ENCODE assay signal across 19 cellular contexts in the genomic region with DNA sequence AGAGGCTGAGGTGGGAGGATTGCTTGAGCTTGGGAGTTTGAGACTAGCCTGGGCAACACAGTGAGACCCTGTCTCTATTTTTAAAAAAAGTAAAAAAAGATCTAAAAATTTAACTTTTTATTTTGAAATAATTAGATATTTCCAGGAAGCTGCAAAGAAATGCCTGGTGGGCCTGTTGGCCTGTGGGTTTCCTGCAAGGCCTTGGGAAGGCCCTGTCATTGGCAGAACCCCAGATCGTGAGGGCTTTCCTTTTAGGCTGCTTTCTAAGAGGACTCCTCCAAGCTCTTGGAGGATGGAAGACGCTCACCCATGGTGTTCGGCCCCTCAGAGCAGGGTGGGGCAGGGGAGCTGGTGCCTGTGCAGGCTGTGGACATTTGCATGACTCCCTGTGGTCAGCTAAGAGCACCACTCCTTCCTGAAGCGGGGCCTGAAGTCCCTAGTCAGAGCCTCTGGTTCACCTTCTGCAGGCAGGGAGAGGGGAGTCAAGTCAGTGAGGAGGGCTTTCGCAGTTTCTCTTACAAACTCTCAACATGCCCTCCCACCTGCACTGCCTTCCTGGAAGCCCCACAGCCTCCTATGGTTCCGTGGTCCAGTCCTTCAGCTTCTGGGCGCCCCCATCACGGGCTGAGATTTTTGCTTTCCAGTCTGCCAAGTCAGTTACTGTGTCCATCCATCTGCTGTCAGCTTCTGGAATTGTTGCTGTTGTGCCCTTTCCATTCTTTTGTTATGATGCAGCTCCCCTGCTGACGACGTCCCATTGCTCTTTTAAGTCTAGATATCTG. TPM values are rescaled to one million over a fixed set of nuclear protein-coding genes. Genes with fewer than 3 reads are reported as not detected.
DNase-seq lines count a peak whose midpoint lies in the region; ATAC-seq and TF ChIP-seq lines count a peak whose summit lies in the region.
"Had no signal": no experiment of that assay in that cellular context is flagged by ENCODE, and none has a peak within 500 bp of the region (broad histone marks: within the 10 kb centered on the region; RNA-seq: fewer than 3 reads in every experiment).

No MANE protein-coding gene starts in this region.

- H3K27me3 Mint-ChIP-seq in activated T-helper 1 cell treated with anti-CD3 and anti-CD28 coated beads, Interleukin-12 subunit alpha, Interleukin-12 subunit beta, Interleukin-2, Interleukin-4 antibody, amounts not matched to agents 30 ng/mL and 10 ng/mL and 1 ng/mL, durations not matched to agents 14 hours and 24 hours and 36 hours (ENCODE audit: insufficient read depth): peaks cover 42% of the 10 kb centered on the region

- H3K27me3 ChIP-seq in right atrium auricular region (peaks cover 0 to 17% of the 10 kb centered on the region in 2 donors), heart left ventricle (peaks cover 11 to 37% (median 27%) of the 10 kb centered on the region in 9 donors)

- H3K36me3 Mint-ChIP-seq in activated T-helper 1 cell treated with anti-CD3 and anti-CD28 coated beads, Interleukin-12 subunit alpha, Interleukin-12 subunit beta, Interleukin-2, Interleukin-4 antibody, amounts not matched to agents 30 ng/mL and 10 ng/mL and 1 ng/mL, durations not matched to agents 14 hours and 24 hours and 36 hours (ENCODE audit: low read depth): no peaks in the 10 kb centered on the region
- H3K36me3 Mint-ChIP-seq: CD14-positive monocyte had no signal

- no peak overlapping the region for H3K27ac ChIP-seq in right atrium auricular region
- no peak overlapping the region for H3K27ac ChIP-seq in heart left ventricle
- H3K27ac ChIP-seq: GM23248, HL-60, Peyer's patch had no signal

- 79 to 88% (median 82%) methylated on average over 9 to 10 of the region's 10 CpGs for WGBS in heart left ventricle, 4 donors
- 87 to 93% methylated on average over 9 to 10 of the region's 10 CpGs for WGBS in lower leg skin, 2 donors

- H3K9me3 Mint-ChIP-seq in activated T-helper 1 cell treated with anti-CD3 and anti-CD28 coated beads, Interleukin-12 subunit alpha, Interleukin-12 subunit beta, Interleukin-2, Interleukin-4 antibody, amounts not matched to agents 30 ng/mL and 10 ng/mL and 1 ng/mL, durations not matched to agents 14 hours and 24 hours and 36 hours: no peaks in the 10 kb centered on the region

- peaks cover 6% of the 10 kb centered on the region for H3K4me1 Mint-ChIP-seq in activated T-helper 1 cell treated with anti-CD3 and anti-CD28 coated beads, Interleukin-12 subunit alpha, Interleukin-12 subunit beta, Interleukin-2, Interleukin-4 antibody, amounts not matched to agents 30 ng/mL and 10 ng/mL and 1 ng/mL, durations not matched to agents 14 hours and 24 hours and 36 hours (ENCODE audit: low read depth)

- intact Hi-C loops in heart left ventricle (cut with DNase I) (loop anchor here in 1 of 10 donors (5.0 kb wide), 1 partner anchor 102 kb away; no protein-coding TSS in a partner anchor), lower leg skin (cut with DNase I; ENCODE audit: low total_unique reads) (no loop called here)
- intact Hi-C loops in activated T-helper 1 cell treated with anti-CD3 and anti-CD28 coated beads, Interleukin-12 subunit alpha, Interleukin-12 subunit beta, Interleukin-2, Interleukin-4 antibody, amounts not matched to agents 30 ng/mL and 10 ng/mL and 1 ng/mL, durations not matched to agents 14 hours and 24 hours and 36 hours (cut with micrococcal nuclease): no loop called here

- H3K4me1 ChIP-seq in right atrium auricular region: peaks cover 0 to 15% of the 10 kb centered on the region in 2 donors
- peaks cover 0 to 17% (median 8%) of the 10 kb centered on the region in 12 donors for H3K4me1 ChIP-seq in heart left ventricle

- DNase-seq in right atrium auricular region (ENCODE audit: low spot score): peak; percentile 51
- no peak for DNase-seq in heart left ventricle
- peak; percentile 39 for DNase-seq in astrocyte of the hippocampus (ENCODE audit: low read depth, low spot score)
- peak; percentile 14 to 64 for DNase-seq in lower leg skin (ENCODE audit: low spot score in 2 of 2)
- no peak for DNase-seq in omental fat pad (ENCODE audit: low spot score)
- no peak for DNase-seq in KG1 (lab: John Stamatoyannopoulos, UW)
- DNase-seq in activated T-helper 1 cell treated with anti-CD3 and anti-CD28 coated beads, Interleukin-12 subunit alpha, Interleukin-12 subunit beta, Interleukin-2, Interleukin-4 antibody, amounts not matched to agents 30 ng/mL and 10 ng/mL and 1 ng/mL, durations not matched to agents 14 hours and 24 hours and 36 hours (ENCODE audit: low spot score): no peak
- DNase-seq: COR-L47, DMS153, GM23248, MG63, NCI-H1105, NCI-H187, NCI-H774, SHP77 treated with DMSO at 0.1 percent for 48 hours had no signal

- ATAC-seq in heart left ventricle (no peak), omental fat pad (ENCODE audit: low FRiP score) (no peak), HG03159 (IDR thresholded peaks at IDR 0.05; ENCODE audit: unreplicated experiment) (no peak)

- no peak for TF ChIP-seq CTCF in right atrium auricular region (IDR thresholded peaks at IDR 0.05)
- no peak for TF ChIP-seq CTCF in heart left ventricle (IDR thresholded peaks at IDR 0.05)
- no peak for TF ChIP-seq CTCF in lower leg skin (IDR thresholded peaks at IDR 0.05)
- no peak for TF ChIP-seq CTCF in omental fat pad (IDR thresholded peaks at IDR 0.05)

- no peak overlapping the region for H3K4me3 Mint-ChIP-seq in activated T-helper 1 cell treated with anti-CD3 and anti-CD28 coated beads, Interleukin-12 subunit alpha, Interleukin-12 subunit beta, Interleukin-2, Interleukin-4 antibody, amounts not matched to agents 30 ng/mL and 10 ng/mL and 1 ng/mL, durations not matched to agents 14 hours and 24 hours and 36 hours

- H3K9me3 ChIP-seq in right atrium auricular region: no peaks in the 10 kb centered on the region
- H3K9me3 ChIP-seq in heart left ventricle: no peaks in the 10 kb centered on the region
- H3K9me3 ChIP-seq: MG63, Peyer's patch had no signal

- H3K27ac Mint-ChIP-seq in activated T-helper 1 cell treated with anti-CD3 and anti-CD28 coated beads, Interleukin-12 subunit alpha, Interleukin-12 subunit beta, Interleukin-2, Interleukin-4 antibody, amounts not matched to agents 30 ng/mL and 10 ng/mL and 1 ng/mL, durations not matched to agents 14 hours and 24 hours and 36 hours: no peak overlapping the region

- no peak for TF ChIP-seq POLR2A in heart left ventricle (IDR thresholded peaks at IDR 0.05)
- TF ChIP-seq POLR2A in lower leg skin (IDR thresholded peaks at IDR 0.05): no peak

- H3K4me3 ChIP-seq in right atrium auricular region (no peak overlapping the region), heart left ventricle (no peak overlapping the region), lower leg skin (ENCODE audit: low read depth, poor library complexity, severe bottlenecking) (no peak overlapping the region)
- H3K4me3 ChIP-seq: GM23248, MG63 had no signal

- H3K36me3 ChIP-seq in right atrium auricular region: no peaks in the 10 kb centered on the region
- H3K36me3 ChIP-seq in heart left ventricle: no peaks in the 10 kb centered on the region
- H3K36me3 ChIP-seq: MG63, Peyer's patch had no signal

RNA-seq across cellular contexts. Expression of gene PROC, which starts 6.6 kb away (rescaled TPM):
- total RNA-seq in right atrium auricular region: not detected
- total RNA-seq in heart left ventricle: not detected
- polyA plus RNA-seq in heart left ventricle: not detected
- not detected for total RNA-seq in lower leg skin
- total RNA-seq in omental fat pad: not detected
- 0.29 TPM in 2 replicates for total RNA-seq in activated T-helper 1 cell treated with anti-CD3 and anti-CD28 coated beads, Interleukin-12 subunit alpha, Interleukin-12 subunit beta, Interleukin-2, Interleukin-4 antibody, amounts not matched to agents 30 ng/mL and 10 ng/mL and 1 ng/mL, durations not matched to agents 14 hours and 24 hours and 36 hours
- total RNA-seq: GM23248 had no signal
- polyA plus RNA-seq: CD14-positive monocyte, GM23248 had no signal

RNA-seq across cellular contexts. Expression of gene MAP3K2, which starts 37.0 kb away (rescaled TPM):
- total RNA-seq in right atrium auricular region: 10 to 100 TPM; 20.5 to 20.8 TPM
- total RNA-seq in heart left ventricle: 10 to 100 TPM; 19.1 to 37.6 (median 26.1) TPM
- 1 to 10 TPM; 4.0 to 7.5 TPM for polyA plus RNA-seq in heart left ventricle
- total RNA-seq in lower leg skin: 10 to 100 TPM; 58.9 to 68.5 (median 63.0) TPM
- total RNA-seq in omental fat pad: 10 to 100 TPM; 44.9 to 79.4 (median 52.4) TPM
- 64.1 and 66.1 TPM in 2 replicates for total RNA-seq in activated T-helper 1 cell treated with anti-CD3 and anti-CD28 coated beads, Interleukin-12 subunit alpha, Interleukin-12 subunit beta, Interleukin-2, Interleukin-4 antibody, amounts not matched to agents 30 ng/mL and 10 ng/mL and 1 ng/mL, durations not matched to agents 14 hours and 24 hours and 36 hours

Comparison
In these comparisons a context has a peak if more than half of its experiments do, and no peak if none do; other contexts are left out.
1. DNase-seq: peak in right atrium auricular region (single experiment), astrocyte of the hippocampus (single experiment) and lower leg skin (2 of 2); none in heart left ventricle (0 of 5), omental fat pad (single experiment), KG1 (single experiment) and activated T-helper 1 cell treated with anti-CD3 and anti-CD28 coated beads, Interleukin-12 subunit alpha, Interleukin-12 subunit beta, Interleukin-2, Interleukin-4 antibody, amounts not matched to agents 30 ng/mL and 10 ng/mL and 1 ng/mL, durations not matched to agents 14 hours and 24 hours and 36 hours (single experiment).